ENCODE assay signal across 2 cellular contexts in genomic region chr1:197735461-197735860, GRCh38.
TF ChIP-seq lines count a peak whose summit lies in the region.

No MANE protein-coding gene starts in this region.

TF ChIP-seq in HepG2, 621 proteins besides CTCF, POLR2A, EP300 and RAD21:
- TF ChIP-seq ZNF552 (CRISPR knock-in tag; IDR thresholded peaks at IDR 0.05; ENCODE audit: borderline replicate concordance) = no peak
- no peak for TF ChIP-seq ZNF430 (CRISPR knock-in tag; IDR thresholded peaks at IDR 0.05)
- no peak for TF ChIP-seq AFF4 (CRISPR knock-in tag; IDR thresholded peaks at IDR 0.05)
- TF ChIP-seq KDM1A (CRISPR knock-in tag; IDR thresholded peaks at IDR 0.05) = no peak
- TF ChIP-seq ZBTB33 (CRISPR knock-in tag; IDR thresholded peaks at IDR 0.05) = peak; percentile 64
- peak; percentile 58 for TF ChIP-seq POGZ (CRISPR knock-in tag; IDR thresholded peaks at IDR 0.05)
- no peak for TF ChIP-seq ZNF446 (CRISPR knock-in tag; IDR thresholded peaks at IDR 0.05)
- TF ChIP-seq HOXA9 (CRISPR knock-in tag; IDR thresholded peaks at IDR 0.05; ENCODE audit: borderline replicate concordance) = no peak
- peak; percentile 62; the same call in 1 of the 2 replicates for TF ChIP-seq ZMYM2 (CRISPR knock-in tag; IDR thresholded peaks at IDR 0.05)
- peak; percentile 90 for TF ChIP-seq HOMEZ (CRISPR knock-in tag; IDR thresholded peaks at IDR 0.05; ENCODE audit: low read depth)
- TF ChIP-seq ZMYM4 (CRISPR knock-in tag; IDR thresholded peaks at IDR 0.05) = peak; percentile 72
- TF ChIP-seq TBL1XR1 (IDR thresholded peaks at IDR 0.05; ENCODE audit: borderline replicate concordance, low read length, partially characterized antibody) = no peak
- no peak for TF ChIP-seq ZFP62 (CRISPR knock-in tag; IDR thresholded peaks at IDR 0.05)
- TF ChIP-seq ZNF557 (CRISPR knock-in tag; IDR thresholded peaks at IDR 0.05) = no peak
TF ChIP-seq in HepG2: peak in this region for 5.

TF ChIP-seq in H1, 55 proteins besides CTCF, POLR2A, EP300 and RAD21:
- TF ChIP-seq BCL11A (IDR thresholded peaks at IDR 0.05; ENCODE audit: low read depth in 2 of 2, low read length in 2 of 2) = no peak
- no peak for TF ChIP-seq PHF8 (conservative IDR thresholded peaks at IDR 0.05; ENCODE audit: low read depth, low read length)
- TF ChIP-seq CHD7 (IDR thresholded peaks at IDR 0.05; ENCODE audit: insufficient replicate concordance, low read length) = no peak
- TF ChIP-seq RNF2 (IDR thresholded peaks at IDR 0.05; ENCODE audit: borderline replicate concordance, low read depth, low read length, missing control alignments, poor library complexity, severe bottlenecking) = no peak
- TF ChIP-seq ZNF274 (IDR thresholded peaks at IDR 0.05; ENCODE audit: borderline replicate concordance, extremely low read depth, low read length) = no peak
- no peak for TF ChIP-seq NRF1 (IDR thresholded peaks at IDR 0.05; ENCODE audit: low read depth, low read length)
- TF ChIP-seq TAF7 (optimal IDR thresholded peaks at IDR 0.05; ENCODE audit: borderline replicate concordance, low read depth, low read length) = no peak
- no peak for TF ChIP-seq SP1 (IDR thresholded peaks at IDR 0.05; ENCODE audit: low read depth, low read length)
- TF ChIP-seq CHD2 (IDR thresholded peaks at IDR 0.05; ENCODE audit: low read length) = no peak
- TF ChIP-seq JUN (IDR thresholded peaks at IDR 0.05; ENCODE audit: low read depth, low read length) = no peak
- no peak for TF ChIP-seq GABPA (IDR thresholded peaks at IDR 0.05; ENCODE audit: borderline replicate concordance, insufficient read depth, low read length)
- TF ChIP-seq CREB1 (IDR thresholded peaks at IDR 0.05) = no peak
